In genomic region chr16:28491970-28492474, GRCh38 we compare ENCODE assay signal across 1 cellular context.
A peak's percentile ranks its signal among the peaks of the same experiment; 100 is the strongest.
TF ChIP-seq lines count a peak whose summit lies in the region.

TSS of gene CLN3 (minus strand) at chr16:28492074. CDS start at chr16:28491759, 315 bp downstream.

TF ChIP-seq in HepG2, 621 proteins besides CTCF, POLR2A, EP300 and RAD21 (continued from another document and continues in another):
- TF ChIP-seq ZNF18 (CRISPR knock-in tag; IDR thresholded peaks at IDR 0.05; ENCODE audit: insufficient replicate concordance) (peak; percentile 62), IRF9 (CRISPR knock-in tag; IDR thresholded peaks at IDR 0.05; ENCODE audit: borderline replicate concordance) (peak; percentile 71; the same call in 1 of the 2 replicates), ZNF407 (CRISPR knock-in tag; IDR thresholded peaks at IDR 0.05; ENCODE audit: not compliant biosample characterization) (no peak), ZNF740 (CRISPR knock-in tag; IDR thresholded peaks at IDR 0.05) (no peak), ZFP36L1 (CRISPR knock-in tag; IDR thresholded peaks at IDR 0.05) (0 out of 2 replicates have a peak, but pooled peaks have one; percentile 56), NFYB (CRISPR knock-in tag; IDR thresholded peaks at IDR 0.05) (peak; percentile 36; the same call in 1 of the 2 replicates), MTA3 (CRISPR knock-in tag; IDR thresholded peaks at IDR 0.05) (no peak), ZBTB7A (CRISPR knock-in tag; IDR thresholded peaks at IDR 0.05) (no peak), ZMYM4 (CRISPR knock-in tag; IDR thresholded peaks at IDR 0.05) (peak; percentile 72; the same call in 1 of the 2 replicates), ZNF230 (CRISPR knock-in tag; IDR thresholded peaks at IDR 0.05) (0 out of 2 replicates have a peak, but pooled peaks have one; percentile 75), PATZ1 (CRISPR knock-in tag; IDR thresholded peaks at IDR 0.05) (peak; percentile 45; the same call in 1 of the 2 replicates), CENPBD1 (CRISPR knock-in tag; IDR thresholded peaks at IDR 0.05; ENCODE audit: borderline replicate concordance, low read depth) (no peak), ZNF138 (CRISPR knock-in tag; IDR thresholded peaks at IDR 0.05; ENCODE audit: low read depth) (no peak), ZNF414 (CRISPR knock-in tag; IDR thresholded peaks at IDR 0.05) (no peak), ZNF383 (CRISPR knock-in tag; IDR thresholded peaks at IDR 0.05; ENCODE audit: borderline replicate concordance) (no peak), FOXP1 (IDR thresholded peaks at IDR 0.05) (no peak), FOXP1 (CRISPR knock-in tag; IDR thresholded peaks at IDR 0.05) (peak; percentile 43; the same call in 1 of the 2 replicates), PHB2 (IDR thresholded peaks at IDR 0.05; ENCODE audit: partially characterized antibody) (no peak), NPAS2 (CRISPR knock-in tag; IDR thresholded peaks at IDR 0.05; ENCODE audit: borderline replicate concordance) (no peak), ZNF564 (CRISPR knock-in tag; IDR thresholded peaks at IDR 0.05) (no peak), HMGXB4 (CRISPR knock-in tag; IDR thresholded peaks at IDR 0.05; ENCODE audit: borderline replicate concordance in 1 of 2, low read depth in 1 of 2) (peak in 1 of 2 experiments; percentile 38; a peak in 2 of 4 replicates), REL (CRISPR knock-in tag; conservative IDR thresholded peaks at IDR 0.05) (no peak), FOXC1 (CRISPR knock-in tag; IDR thresholded peaks at IDR 0.05; ENCODE audit: borderline replicate concordance) (no peak), GMEB2 (CRISPR knock-in tag; IDR thresholded peaks at IDR 0.05; ENCODE audit: low read depth) (no peak), POGK (CRISPR knock-in tag; conservative IDR thresholded peaks at IDR 0.05) (0 out of 2 replicates have a peak, but pooled peaks have one; percentile 57), ZNF687 (CRISPR knock-in tag; IDR thresholded peaks at IDR 0.05) (peak; percentile 90)
